Comparison of ENCODE assay signal across 19 cellular contexts in genomic region chr4:115780268-115780667, GRCh38.
A peak's percentile ranks its signal among the peaks of the same experiment; 100 is the strongest.
DNase-seq lines count a peak whose midpoint lies in the region; ATAC-seq, FAIRE-seq and TF ChIP-seq lines count a peak whose summit lies in the region.
"Had no signal": no experiment of that assay in that cellular context is flagged by ENCODE, and none has a peak within 500 bp of the region (broad histone marks: within the 10 kb centered on the region; RNA-seq: fewer than 3 reads in every experiment).

No MANE protein-coding gene starts in this region.

- no peaks in the 10 kb centered on the region for H3K36me3 ChIP-seq in OCI-LY1 (ENCODE audit: insufficient read depth, low read length)
- H3K36me3 ChIP-seq: HAP-1 had no signal

- no peaks in the 10 kb centered on the region for H3K27me3 ChIP-seq in H9 (ENCODE audit: insufficient read depth, low read length)
- H3K27me3 ChIP-seq in OCI-LY1 (ENCODE audit: insufficient read depth, low read length) = no peaks in the 10 kb centered on the region

- no peak overlapping the region for H4K91ac ChIP-seq in H9 (ENCODE audit: insufficient read length, low read depth, low read length)

- H3K79me1 ChIP-seq in H9 (ENCODE audit: insufficient read depth, low read depth, low read length, poor library complexity, severe bottlenecking) = no peaks in the 10 kb centered on the region

- no peak for ATAC-seq in omental fat pad (ENCODE audit: low FRiP score)

- no peaks in the 10 kb centered on the region for H3K23me2 ChIP-seq in H9 (ENCODE audit: insufficient read length, low read depth, low read length, poor library complexity, severe bottlenecking)

- H2AFZ ChIP-seq in H9 (ENCODE audit: low read length) (no peak overlapping the region), OCI-LY1 (ENCODE audit: low read length) (no peak overlapping the region)

- no peak overlapping the region for H3K4me3 Mint-ChIP-seq in H9
- H3K4me3 Mint-ChIP-seq: CD14-positive monocyte had no signal

- H3K27me3 Mint-ChIP-seq in H9 (ENCODE audit: low read depth) = no peaks in the 10 kb centered on the region

- no CpG with 5 or more reads among the region's 4 CpGs for WGBS in H9 (ENCODE audit: extremely low coverage, insufficient read length, low lambda C conversion rate)

- no peak for FAIRE-seq in D721Med (lab: Jason Lieb, UNC)

- no peak overlapping the region for H2BK5ac ChIP-seq in H9 (ENCODE audit: insufficient read length, low read length)

- no peaks in the 10 kb centered on the region for H3F3A ChIP-seq in OCI-LY1 (ENCODE audit: insufficient read depth, low read length)

- DNase-seq in D721Med (ENCODE audit: insufficient read length, low spot score) (no peak), H9 (no peak), epithelial cell of esophagus (ENCODE audit: low read depth) (peak; percentile 10), UCSD-AML1 (lab: John Stamatoyannopoulos, UW; ENCODE audit: unreplicated experiment) (no peak), hippocampal formation (lab: John Stamatoyannopoulos, UW) (no peak), omental fat pad (ENCODE audit: low spot score) (no peak)
- DNase-seq: AML-193; DMS79 treated with DMSO at 0.1 percent for 48 hours; NCI-H1417 treated with DMSO at 0.1 percent for 48 hours; NCI-H2029; NCI-H2171; NCI-H446 treated with DMSO at 0.1 percent for 48 hours; NCI-H69; NK-92 treated with Interleukin-12 subunit alpha and Interleukin-12 subunit beta, amount 100 ng/mL, for 24 hours; RPMI8226; SHP77 treated with DMSO at 0.1 percent for 48 hours had no signal

- no peaks in the 10 kb centered on the region for H3K36me3 Mint-ChIP-seq in H9 (ENCODE audit: insufficient read depth in 1 of 3, low read depth in 3 of 3)
- H3K36me3 Mint-ChIP-seq: CD14-positive monocyte had no signal

- H2AK5ac ChIP-seq in H9 (ENCODE audit: insufficient read length, low read length) = no peak overlapping the region

- H3K9ac ChIP-seq in H9 (ENCODE audit: extremely low read depth, insufficient read length, low read length) = no peak overlapping the region
- no peak overlapping the region for H3K9ac ChIP-seq in OCI-LY1 (ENCODE audit: low read length)

- no peaks in the 10 kb centered on the region for H3K9me2 ChIP-seq in OCI-LY1 (ENCODE audit: low read depth, low read length)

- no peak overlapping the region for H2BK12ac ChIP-seq in H9 (ENCODE audit: insufficient read length, low read depth, low read length)

- peaks cover 2 to 7% of the 10 kb centered on the region in 2 experiments; a peak in 3 of 4 replicates for H3K4me1 Mint-ChIP-seq in H9

- no peak overlapping the region for H3K27ac ChIP-seq in H9 (ENCODE audit: insufficient read length, low read depth, low read length)
- peak overlapping the region; percentile 86 for H3K27ac ChIP-seq in OCI-LY1 (ENCODE audit: low read depth, low read length, poor library complexity, severe bottlenecking)

- H3K9me3 Mint-ChIP-seq in H9 = no peaks in the 10 kb centered on the region; a peak in 1 of 5 replicates
- H3K9me3 Mint-ChIP-seq: CD14-positive monocyte had no signal

- H3K79me2 ChIP-seq in H9 (ENCODE audit: insufficient read depth, low read length) (no peaks in the 10 kb centered on the region), OCI-LY1 (ENCODE audit: insufficient read depth, low read length) (no peaks in the 10 kb centered on the region)

- no peaks in the 10 kb centered on the region for H3K4me1 ChIP-seq in H9 (ENCODE audit: insufficient read depth, low read length)
- H3K4me1 ChIP-seq in OCI-LY1 (ENCODE audit: insufficient read depth, low read length, severe bottlenecking) = peaks cover 66% of the 10 kb centered on the region
- H3K4me1 ChIP-seq: HAP-1 had no signal

- no peak overlapping the region for H2BK120ac ChIP-seq in H9 (ENCODE audit: low read depth, low read length, poor library complexity, severe bottlenecking)

- no peak overlapping the region for H3K4ac ChIP-seq in H9 (ENCODE audit: low read depth, low read length)

- no peaks in the 10 kb centered on the region for H4K20me1 ChIP-seq in H9 (ENCODE audit: control insufficient read depth, insufficient read depth, insufficient read length)
- H4K20me1 ChIP-seq in OCI-LY1 (ENCODE audit: insufficient read depth, low read length) = no peaks in the 10 kb centered on the region

- no peak overlapping the region for H4K5ac ChIP-seq in H9 (ENCODE audit: insufficient read length, low read depth, low read length)

- TF ChIP-seq CTCF in D721Med (IDR thresholded peaks at IDR 0.05; ENCODE audit: insufficient read depth, missing control alignments) (peak; percentile 6), H9 (conservative IDR thresholded peaks at IDR 0.05) (peak; percentile 33; the same call in 2 of the 3 replicates), OCI-LY1 (IDR thresholded peaks at IDR 0.05; ENCODE audit: low read length) (no peak), epithelial cell of esophagus (IDR thresholded peaks at IDR 0.05; ENCODE audit: insufficient read depth, low read depth, low read length, missing control alignments) (no peak), omental fat pad (IDR thresholded peaks at IDR 0.05) (no peak)

- H3K9me3 ChIP-seq in H9 (ENCODE audit: control insufficient read depth, low read depth, low read length) = no peaks in the 10 kb centered on the region
- H3K9me3 ChIP-seq in OCI-LY1 (ENCODE audit: low read length) = no peaks in the 10 kb centered on the region
- H3K9me3 ChIP-seq: HAP-1 had no signal

- H3K56ac ChIP-seq in H9 (ENCODE audit: insufficient read length, low read depth, low read length) = no peak overlapping the region

- no peak overlapping the region for H3K14ac ChIP-seq in H9 (ENCODE audit: insufficient read depth, low read length)

- no peak overlapping the region for H2BK20ac ChIP-seq in H9 (ENCODE audit: low read depth, low read length, poor library complexity, severe bottlenecking)

- H3K23ac ChIP-seq in H9 (ENCODE audit: insufficient read length, low read depth, low read length) = no peak overlapping the region

- H3K4me2 ChIP-seq in H9 (ENCODE audit: insufficient read depth, insufficient read length, low read length) (no peak overlapping the region), OCI-LY1 (ENCODE audit: low read length) (peak overlapping the region; percentile 58; the same call in 1 of the 2 replicates)

- H3K4me3 ChIP-seq in OCI-LY1 (ENCODE audit: low read depth, low read length, poor library complexity, severe bottlenecking) = no peak overlapping the region
- no peak overlapping the region for H3K4me3 ChIP-seq in epithelial cell of esophagus (ENCODE audit: low read length)
- H3K4me3 ChIP-seq: HAP-1 had no signal

- no peak overlapping the region for H2BK15ac ChIP-seq in H9 (ENCODE audit: low read depth, low read length)

- no peak overlapping the region for H3K27ac Mint-ChIP-seq in H9
- H3K27ac Mint-ChIP-seq: CD14-positive monocyte had no signal

- no peak overlapping the region for H3T11ph ChIP-seq in H9 (ENCODE audit: low read length)

- H3K18ac ChIP-seq in H9 (ENCODE audit: insufficient read length, low read depth, low read length) = no peak overlapping the region

- no peak overlapping the region for H4K8ac ChIP-seq in H9 (replicated peaks; ENCODE audit: insufficient read length, low read depth, low read length)

Comparison
In these comparisons a context has a peak if more than half of its experiments do, and no peak if none do; other contexts are left out.
1. CTCF ChIP-seq: peak in D721Med (single experiment) and H9 (single experiment); none in OCI-LY1 (single experiment), epithelial cell of esophagus (single experiment) and omental fat pad (0 of 3).